In the genomic region with DNA sequence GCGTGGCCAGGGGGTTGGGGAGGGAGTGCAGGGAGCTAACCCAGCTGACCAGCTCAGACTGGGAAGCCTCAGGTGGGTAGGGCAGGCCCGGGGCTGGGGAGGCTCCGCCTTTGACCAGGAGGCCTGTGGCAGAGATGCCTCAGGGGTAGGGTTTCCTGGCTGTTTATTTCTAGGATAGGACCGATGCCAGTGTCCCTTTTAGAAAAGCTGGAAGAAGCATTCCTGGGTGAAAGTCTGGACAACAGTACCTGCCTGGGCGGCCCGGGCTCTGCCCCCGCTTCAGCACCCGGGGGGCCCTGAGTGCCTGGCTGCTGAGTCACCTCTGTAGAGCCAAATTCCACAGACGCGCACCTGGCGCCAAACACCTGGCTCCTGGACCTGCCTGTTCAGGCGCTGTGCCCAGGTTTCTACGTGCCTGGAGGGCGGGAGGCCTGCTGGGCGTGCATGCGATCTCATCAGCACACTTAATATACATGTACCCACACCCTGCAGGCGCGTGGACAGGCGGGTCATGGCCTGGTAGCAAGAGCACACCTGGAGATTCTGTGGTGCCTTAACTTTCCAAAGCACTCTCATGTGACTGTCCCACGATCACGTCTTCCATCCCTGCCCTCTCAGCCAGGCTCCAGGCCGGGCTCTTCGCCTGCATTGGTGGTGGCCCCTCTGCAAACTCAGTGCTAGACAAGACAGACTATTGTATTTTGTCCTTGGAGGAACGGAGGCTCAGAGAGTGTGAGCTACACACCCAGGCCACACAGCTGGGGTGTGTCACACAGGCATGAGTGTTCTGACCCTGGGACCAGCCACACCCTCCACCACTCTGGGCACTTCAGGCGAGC, we compare ENCODE assay signal across 9 cellular contexts.
DNase-seq lines count a peak whose midpoint lies in the region; ATAC-seq and TF ChIP-seq lines count a peak whose summit lies in the region.
"Had no signal": no experiment of that assay in that cellular context is flagged by ENCODE, and none has a peak within 500 bp of the region (broad histone marks: within the 10 kb centered on the region; RNA-seq: fewer than 3 reads in every experiment).

No MANE protein-coding gene starts in this region.

- H3K4me1 Mint-ChIP-seq in activated CD4-positive, alpha-beta memory T cell treated with anti-CD3 and anti-CD28 coated beads, Interleukin-2, amount 10 ng/mL, durations not matched to agents 7 days and 5 days: no peaks in the 10 kb centered on the region

- H3K27me3 ChIP-seq in thyroid gland: peaks cover 3% of the 10 kb centered on the region

- WGBS in thyroid gland, 2 donors: 58 to 69% methylated on average over 10 to 24 of the region's 25 CpGs

- H3K9me3 Mint-ChIP-seq in activated CD4-positive, alpha-beta memory T cell treated with anti-CD3 and anti-CD28 coated beads, Interleukin-2, amount 10 ng/mL, durations not matched to agents 7 days and 5 days: no peaks in the 10 kb centered on the region
- H3K9me3 Mint-ChIP-seq: activated T-cell treated with anti-CD3 and anti-CD28 coated beads, Interleukin-2, amount 50 U/mL, for 4 hours; dendritic cell treated with granulocyte-macrophage colony-stimulating factor and Interleukin-4, amounts not matched to agents 40 ng/mL and 50 ng/mL, for 4 days had no signal

- DNase-seq in NCI-H1092 (lab: John Stamatoyannopoulos, UW) (peak; percentile 43), NCI-H510A (lab: John Stamatoyannopoulos, UW) (peak; percentile 67), islet precursor cell (peak; percentile 84), thyroid gland (peak; percentile 90 to 93), cerebellar nuclear complex (lab: John Stamatoyannopoulos, UW) (no peak)
- no peak for DNase-seq in activated CD4-positive, alpha-beta memory T cell treated with anti-CD3 and anti-CD28 coated beads, Interleukin-2, amount 10 ng/mL, durations not matched to agents 7 days and 5 days
- DNase-seq: activated T-cell treated with anti-CD3 and anti-CD28 coated beads, Interleukin-2, amount 50 U/mL, for 4 hours had no signal

- no peak overlapping the region for H3K4me3 ChIP-seq in thyroid gland (replicated peaks in 1 of 3)

- no peak for TF ChIP-seq POLR2A in thyroid gland (IDR thresholded peaks at IDR 0.05)

- no peaks in the 10 kb centered on the region for H3K27me3 Mint-ChIP-seq in activated CD4-positive, alpha-beta memory T cell treated with anti-CD3 and anti-CD28 coated beads, Interleukin-2, amount 10 ng/mL, durations not matched to agents 7 days and 5 days

- H3K9me3 ChIP-seq in thyroid gland: no peaks in the 10 kb centered on the region

- CTCF ChIA-PET in activated CD4-positive, alpha-beta memory T cell treated with anti-CD3 and anti-CD28 coated beads, Interleukin-2, amount 10 ng/mL, durations not matched to agents 7 days and 5 days (lab: Charles Lee): no interaction called here

- no peaks in the 10 kb centered on the region for H3K36me3 Mint-ChIP-seq in activated CD4-positive, alpha-beta memory T cell treated with anti-CD3 and anti-CD28 coated beads, Interleukin-2, amount 10 ng/mL, durations not matched to agents 7 days and 5 days (ENCODE audit: low read depth)

- peak overlapping the region in 1 of 3 donors; percentile 82 for H3K27ac ChIP-seq in thyroid gland

- POLR2A ChIA-PET in activated CD4-positive, alpha-beta memory T cell treated with anti-CD3 and anti-CD28 coated beads, Interleukin-2, amount 10 ng/mL, durations not matched to agents 7 days and 5 days (lab: Charles Lee): no interaction called here

- no peak for ATAC-seq in GM18519 (IDR thresholded peaks at IDR 0.05; ENCODE audit: low FRiP score, unreplicated experiment)
- ATAC-seq: activated T-cell treated with anti-CD3 and anti-CD28 coated beads, Interleukin-2, amount 50 U/mL, for 4 hours had no signal

- no peaks in the 10 kb centered on the region for H3K36me3 ChIP-seq in thyroid gland

- intact Hi-C loops in thyroid gland (cut with DNase I): no loop called here

- H3K27ac Mint-ChIP-seq in activated CD4-positive, alpha-beta memory T cell treated with anti-CD3 and anti-CD28 coated beads, Interleukin-2, amount 10 ng/mL, durations not matched to agents 7 days and 5 days: no peak overlapping the region
- H3K27ac Mint-ChIP-seq: dendritic cell treated with granulocyte-macrophage colony-stimulating factor and Interleukin-4, amounts not matched to agents 40 ng/mL and 50 ng/mL, for 4 days had no signal

- peaks cover 14 to 29% of the 10 kb centered on the region in 2 donors for H3K4me1 ChIP-seq in thyroid gland

- H3K4me3 Mint-ChIP-seq in activated CD4-positive, alpha-beta memory T cell treated with anti-CD3 and anti-CD28 coated beads, Interleukin-2, amount 10 ng/mL, durations not matched to agents 7 days and 5 days: no peak overlapping the region
- H3K4me3 Mint-ChIP-seq: activated T-cell treated with anti-CD3 and anti-CD28 coated beads, Interleukin-2, amount 50 U/mL, for 4 hours; dendritic cell treated with granulocyte-macrophage colony-stimulating factor and Interleukin-4, amounts not matched to agents 40 ng/mL and 50 ng/mL, for 4 days had no signal

- no peak for TF ChIP-seq CTCF in thyroid gland (IDR thresholded peaks at IDR 0.05)

Comparison
In these comparisons a context has a peak if more than half of its experiments do, and no peak if none do; other contexts are left out.
1. DNase-seq: peak in NCI-H1092 (single experiment), NCI-H510A (single experiment), islet precursor cell (single experiment) and thyroid gland (2 of 2); none in activated CD4-positive, alpha-beta memory T cell treated with anti-CD3 and anti-CD28 coated beads, Interleukin-2, amount 10 ng/mL, durations not matched to agents 7 days and 5 days (single experiment) and cerebellar nuclear complex (0 of 2).